Comparison of ENCODE assay signal across 1 cellular context in genomic region chr5:87267574-87268125, GRCh38.
TF ChIP-seq lines count a peak whose summit lies in the region.

Gene RASA1, plus strand, starts transcription at chr5:87267883. Its CDS starts 569 bp downstream, at chr5:87268452.

TF ChIP-seq in HepG2, 621 proteins besides CTCF, POLR2A, EP300 and RAD21 (continued from another document and continues in another):
- no peak for TF ChIP-seq ELK4 (CRISPR knock-in tag; IDR thresholded peaks at IDR 0.05; ENCODE audit: borderline replicate concordance)
- no peak for TF ChIP-seq ZNF513 (CRISPR knock-in tag; conservative IDR thresholded peaks at IDR 0.05)
- TF ChIP-seq SNRNP70 (IDR thresholded peaks at IDR 0.05; ENCODE audit: low read depth, low read length) = no peak
- peak; percentile 59; the same call in 1 of the 2 replicates for TF ChIP-seq ZFP82 (CRISPR knock-in tag; IDR thresholded peaks at IDR 0.05; ENCODE audit: borderline replicate concordance)
- TF ChIP-seq CSRNP1 (CRISPR knock-in tag; IDR thresholded peaks at IDR 0.05) = no peak
- TF ChIP-seq PAXIP1 (CRISPR knock-in tag; conservative IDR thresholded peaks at IDR 0.05) = peak; percentile 41
- no peak for TF ChIP-seq ATF5 (CRISPR knock-in tag; IDR thresholded peaks at IDR 0.05; ENCODE audit: low read depth)
- TF ChIP-seq ZNF589 (CRISPR knock-in tag; conservative IDR thresholded peaks at IDR 0.05) = no peak
- no peak for TF ChIP-seq JUN (CRISPR knock-in tag; IDR thresholded peaks at IDR 0.05)
- no peak for TF ChIP-seq ZNF781 (CRISPR knock-in tag; IDR thresholded peaks at IDR 0.05; ENCODE audit: borderline replicate concordance, not compliant biosample characterization)
- TF ChIP-seq NFKBIZ (CRISPR knock-in tag; IDR thresholded peaks at IDR 0.05) = no peak
- TF ChIP-seq ZBTB7A (CRISPR knock-in tag; IDR thresholded peaks at IDR 0.05) = no peak
- TF ChIP-seq ZNF337 (CRISPR knock-in tag; IDR thresholded peaks at IDR 0.05; ENCODE audit: borderline replicate concordance, low read depth) = no peak
- no peak for TF ChIP-seq CCAR2 (optimal IDR thresholded peaks at IDR 0.05; ENCODE audit: low read depth, low read length)
- peak; percentile 20; the same call in 1 of the 2 replicates for TF ChIP-seq ELF1 (CRISPR knock-in tag; IDR thresholded peaks at IDR 0.05)
- TF ChIP-seq ZBTB25 (CRISPR knock-in tag; IDR thresholded peaks at IDR 0.05) = no peak
- no peak for TF ChIP-seq ZFAT (CRISPR knock-in tag; conservative IDR thresholded peaks at IDR 0.05)
- TF ChIP-seq ZNF136 (CRISPR knock-in tag; IDR thresholded peaks at IDR 0.05; ENCODE audit: low read depth) = no peak
- TF ChIP-seq THRA (CRISPR knock-in tag; IDR thresholded peaks at IDR 0.05; ENCODE audit: borderline replicate concordance) = peak; percentile 24; the same call in 1 of the 2 replicates
- peak; percentile 75 for TF ChIP-seq POLR2AphosphoS5 (IDR thresholded peaks at IDR 0.05; ENCODE audit: low read depth, low read length)
- no peak for TF ChIP-seq ZNF180 (CRISPR knock-in tag; IDR thresholded peaks at IDR 0.05; ENCODE audit: borderline replicate concordance, low read depth)
- no peak for TF ChIP-seq NFAT5 (CRISPR knock-in tag; IDR thresholded peaks at IDR 0.05)
- TF ChIP-seq ZNF597 (CRISPR knock-in tag; IDR thresholded peaks at IDR 0.05) = no peak
- no peak; the same call in 1 of the 2 replicates for TF ChIP-seq RFXAP (CRISPR knock-in tag; IDR thresholded peaks at IDR 0.05; ENCODE audit: borderline replicate concordance)
- TF ChIP-seq KLF12 (CRISPR knock-in tag; IDR thresholded peaks at IDR 0.05; ENCODE audit: borderline replicate concordance) = no peak
- TF ChIP-seq GATAD2A (CRISPR knock-in tag; IDR thresholded peaks at IDR 0.05) = peak; percentile 73
- TF ChIP-seq KLF9 (CRISPR knock-in tag; IDR thresholded peaks at IDR 0.05; ENCODE audit: low read depth) = peak; percentile 39; the same call in 1 of the 2 replicates
- TF ChIP-seq ZNF441 (CRISPR knock-in tag; IDR thresholded peaks at IDR 0.05; ENCODE audit: borderline replicate concordance) = peak; percentile 87
- TF ChIP-seq ZNF557 (CRISPR knock-in tag; IDR thresholded peaks at IDR 0.05) = no peak
- no peak for TF ChIP-seq PAX8 (CRISPR knock-in tag; IDR thresholded peaks at IDR 0.05; ENCODE audit: borderline replicate concordance)
- no peak for TF ChIP-seq XRCC5 (optimal IDR thresholded peaks at IDR 0.05; ENCODE audit: low read length)
- 0 out of 2 replicates have a peak, but pooled peaks have one; percentile 38 for TF ChIP-seq ZNF792 (CRISPR knock-in tag; IDR thresholded peaks at IDR 0.05)
- TF ChIP-seq ZNF414 (CRISPR knock-in tag; IDR thresholded peaks at IDR 0.05) = no peak
- no peak for TF ChIP-seq MZF1 (CRISPR knock-in tag; IDR thresholded peaks at IDR 0.05; ENCODE audit: borderline replicate concordance)
- no peak for TF ChIP-seq ZNF83 (CRISPR knock-in tag; IDR thresholded peaks at IDR 0.05; ENCODE audit: borderline replicate concordance)
- TF ChIP-seq PATZ1 (CRISPR knock-in tag; IDR thresholded peaks at IDR 0.05) = peak; percentile 85
